26 cellular contexts compared by ENCODE assay signal in genomic region chr15:40832903-40833302, GRCh38. TPM values are rescaled to one million over a fixed set of nuclear protein-coding genes. Genes with fewer than 3 reads are reported as not detected.
"Had no signal": no experiment of that assay in that cellular context is flagged by ENCODE, and none has a peak within 500 bp of the region (broad histone marks: within the 10 kb centered on the region; RNA-seq: fewer than 3 reads in every experiment).

No MANE protein-coding gene starts in this region.

- ATAC-seq: HepG2, Right ventricle myocardium inferior, T-cell had no signal

- H3K4me2 ChIP-seq: SK-N-SH had no signal

- H3K27ac Mint-ChIP-seq: IgD-negative memory B cell, T-cell had no signal

- H3K36me3 Mint-ChIP-seq: T-cell had no signal

- H3K9me3 Mint-ChIP-seq: T-cell had no signal

- H3K4me1 Mint-ChIP-seq: IgD-negative memory B cell, T-cell had no signal

- H3K4me3 Mint-ChIP-seq: IgD-negative memory B cell, T-cell had no signal

- H3K27me3 Mint-ChIP-seq: T-cell had no signal

- DNase-seq: KBM-7, MV-4-11, NCI-H1048, NCI-H1105, NCI-H1417 treated with DMSO at 0.1 percent for 48 hours, NCI-H187, NCI-H2029, NCI-H2081 treated with DMSO at 0.1 percent for 48 hours, NCI-H2171, NCI-H226, NCI-H446, NCI-H510A, NCI-H524 treated with DMSO at 0.1 percent for 48 hours, NCI-H69, NCI-H774, SIG-M5, SK-N-SH, SW 1271, T-cell had no signal

- H3K9me2 ChIP-seq: SK-N-SH had no signal

- H3K9me3 ChIP-seq: SK-N-SH had no signal

- H3K9ac ChIP-seq: SK-N-SH had no signal

RNA-seq across cellular contexts. Expression of gene PPP1R14D, which starts 4.4 kb away (rescaled TPM):
- total RNA-seq: HT1080, LHCN-M2, MCF 10A, Right ventricle myocardium inferior, SK-MEL-5, T-cell had no signal
- polyA plus RNA-seq: SK-N-SH had no signal

RNA-seq across cellular contexts. Expression of gene SPINT1, which starts 10.9 kb away (rescaled TPM):
- total RNA-seq: LHCN-M2 had no signal

RNA-seq across cellular contexts. Expression of gene RHOV, which starts 41.1 kb away (rescaled TPM):
- total RNA-seq: LHCN-M2, Right ventricle myocardium inferior, T-cell had no signal
- polyA plus RNA-seq: IgD-negative memory B cell had no signal
